Comparison of ENCODE assay signal across 8 cellular contexts in genomic region chrX:54999717-55000598, GRCh38. TPM values are rescaled to one million over a fixed set of nuclear protein-coding genes. Genes with fewer than 3 reads are reported as not detected.
DNase-seq lines count a peak whose midpoint lies in the region; ATAC-seq and TF ChIP-seq lines count a peak whose summit lies in the region.

Gene APEX2 (plus strand): TSS chrX:55000363. CDS start chrX:55000423, 60 bp downstream.

- TF ChIP-seq CTCF in HFFc6 (IDR thresholded peaks at IDR 0.05) = no peak
- no peak for TF ChIP-seq CTCF in NB4 (IDR thresholded peaks at IDR 0.05; ENCODE audit: low read depth, low read length)
- no peak for TF ChIP-seq CTCF in gastroesophageal sphincter (IDR thresholded peaks at IDR 0.05)
- TF ChIP-seq CTCF in neutrophil (IDR thresholded peaks at IDR 0.05) = no peak

- peak within 1 kb of the TSS; percentile 99 for H3K4me3 Mint-ChIP-seq in HFFc6
- peak within 1 kb of the TSS; percentile 81 for H3K4me3 Mint-ChIP-seq in activated naive CD4-positive, alpha-beta T cell treated with anti-CD3 and anti-CD28 coated beads, Interleukin-2, amount 10 ng/mL, durations not matched to agents 7 days and 5 days

- 0 to 17% methylated on average over 1 to 2 of the region's 55 CpGs for WGBS in gastroesophageal sphincter (ENCODE audit: low coverage in 1 of 2), 2 donors

- CTCF ChIA-PET in activated naive CD4-positive, alpha-beta T cell treated with anti-CD3 and anti-CD28 coated beads, Interleukin-2, amount 10 ng/mL, durations not matched to agents 7 days and 5 days (lab: Charles Lee) = interaction anchor here (1.2 to 2.0 kb wide), 2 partner anchors 57 to 360 kb away, joined by 3 to 4 read pairs; no protein-coding TSS in a partner anchor

- peak within 1 kb of the TSS; percentile 79 for H3K9ac ChIP-seq in SK-N-MC (ENCODE audit: insufficient read length)

- DNase-seq in GM04503 (ENCODE audit: low read depth) = peak; percentile 69
- peak; percentile 89 for DNase-seq in HFFc6
- DNase-seq in NB4 (ENCODE audit: low read depth) = peak; percentile 94
- DNase-seq in SK-N-MC (ENCODE audit: low read depth, low spot score) = peak; percentile 48
- peak; percentile 93 for DNase-seq in activated naive CD4-positive, alpha-beta T cell treated with anti-CD3 and anti-CD28 coated beads, Interleukin-2, amount 10 ng/mL, durations not matched to agents 7 days and 5 days
- DNase-seq in superior temporal gyrus (ENCODE audit: extremely low spot score) = peak; percentile 93

- H3K9me3 Mint-ChIP-seq in HFFc6 = no peaks in the 10 kb centered on the region
- H3K9me3 Mint-ChIP-seq in activated naive CD4-positive, alpha-beta T cell treated with anti-CD3 and anti-CD28 coated beads, Interleukin-2, amount 10 ng/mL, durations not matched to agents 7 days and 5 days = no peaks in the 10 kb centered on the region

- peaks cover 8% of the 10 kb centered on the region for H3K4me1 Mint-ChIP-seq in HFFc6 (ENCODE audit: low read depth)
- H3K4me1 Mint-ChIP-seq in activated naive CD4-positive, alpha-beta T cell treated with anti-CD3 and anti-CD28 coated beads, Interleukin-2, amount 10 ng/mL, durations not matched to agents 7 days and 5 days = peaks cover 31% of the 10 kb centered on the region

- H3K4me1 ChIP-seq in gastroesophageal sphincter = peaks cover 0 to 19% (median 2%) of the 10 kb centered on the region in 3 donors
- H3K4me1 ChIP-seq in neutrophil (ENCODE audit: control insufficient read depth in 1 of 2, insufficient read depth in 1 of 2, low read depth in 1 of 2, low read length in 1 of 2) = peaks cover 5 to 17% of the 10 kb centered on the region in 2 experiments

- H3K9me3 ChIP-seq in SK-N-MC (ENCODE audit: low read depth, low read length) = no peaks in the 10 kb centered on the region
- no peaks in the 10 kb centered on the region for H3K9me3 ChIP-seq in gastroesophageal sphincter
- no peaks in the 10 kb centered on the region for H3K9me3 ChIP-seq in neutrophil

- no peak for TF ChIP-seq EP300 in gastroesophageal sphincter (IDR thresholded peaks at IDR 0.05)

- peak; percentile 96 for ATAC-seq in gastroesophageal sphincter

- H3K27me3 Mint-ChIP-seq in HFFc6 (ENCODE audit: insufficient read depth) = no peaks in the 10 kb centered on the region; the same call in 1 of the 2 replicates
- no peaks in the 10 kb centered on the region for H3K27me3 Mint-ChIP-seq in activated naive CD4-positive, alpha-beta T cell treated with anti-CD3 and anti-CD28 coated beads, Interleukin-2, amount 10 ng/mL, durations not matched to agents 7 days and 5 days

- TF ChIP-seq POLR2A in NB4 (IDR thresholded peaks at IDR 0.05; ENCODE audit: extremely low read depth, insufficient read length) (peak; percentile 91), gastroesophageal sphincter (IDR thresholded peaks at IDR 0.05) (peak; percentile 48 to 59)

- H3K4me3 ChIP-seq in NB4 (ENCODE audit: low read depth, low read length) (peak within 1 kb of the TSS; percentile 96), SK-N-MC (peak within 1 kb of the TSS; percentile 75), gastroesophageal sphincter (peak within 1 kb of the TSS; percentile 56 to 65), neutrophil (ENCODE audit: low read depth in 1 of 2, low read length in 1 of 2) (peak within 1 kb of the TSS; percentile 66 to 78)

- H3K36me3 ChIP-seq in SK-N-MC (ENCODE audit: insufficient read depth, low read length) = peaks cover 28% of the 10 kb centered on the region; the same call in 1 of the 2 replicates
- peaks cover 0 to 25% of the 10 kb centered on the region in 2 donors for H3K36me3 ChIP-seq in gastroesophageal sphincter
- peaks cover 13% of the 10 kb centered on the region for H3K36me3 ChIP-seq in neutrophil

- H3K27ac Mint-ChIP-seq in HFFc6 = peak within 1 kb of the TSS; percentile 91
- peak within 1 kb of the TSS; percentile 94 for H3K27ac Mint-ChIP-seq in activated naive CD4-positive, alpha-beta T cell treated with anti-CD3 and anti-CD28 coated beads, Interleukin-2, amount 10 ng/mL, durations not matched to agents 7 days and 5 days

- H3K27me3 ChIP-seq in gastroesophageal sphincter (no peaks in the 10 kb centered on the region), neutrophil (no peaks in the 10 kb centered on the region)

- no peaks in the 10 kb centered on the region for H3K36me3 Mint-ChIP-seq in HFFc6 (ENCODE audit: low read depth)
- H3K36me3 Mint-ChIP-seq in activated naive CD4-positive, alpha-beta T cell treated with anti-CD3 and anti-CD28 coated beads, Interleukin-2, amount 10 ng/mL, durations not matched to agents 7 days and 5 days = peaks cover 16% of the 10 kb centered on the region

- peak within 1 kb of the TSS; percentile 76; the same call in 1 of the 2 replicates for H3K27ac ChIP-seq in SK-N-MC
- H3K27ac ChIP-seq in gastroesophageal sphincter = peak within 1 kb of the TSS; percentile 47 to 89 (median 87)
- peak within 1 kb of the TSS; percentile 85 for H3K27ac ChIP-seq in neutrophil

RNA-seq across cellular contexts. Expression of gene APEX2, which starts in this region (rescaled TPM):
- total RNA-seq in HFFc6 (2021; fragmentation: NEBNext Ultra II Directional; extraction: Animal tissue kit (Norgen Biotek cat#: 25700)) = 10 to 100 TPM; 14.3 to 17.2 (median 15.9) TPM
- total RNA-seq in gastroesophageal sphincter = 1 to 10 TPM; 5.4 to 9.7 (median 6.4) TPM

Comparison
In these comparisons a context has a peak if more than half of its experiments do, and no peak if none do; other contexts are left out.
1. Peak in every context shown above with its lines: DNase-seq, ATAC-seq, H3K4me3 ChIP-seq and H3K27ac ChIP-seq.